Comparison of ENCODE assay signal across 5 cellular contexts in genomic region chr10:108363566-108363965, GRCh38.
"Had no signal": no experiment of that assay in that cellular context is flagged by ENCODE, and none has a peak within 500 bp of the region (broad histone marks: within the 10 kb centered on the region; RNA-seq: fewer than 3 reads in every experiment).

No MANE protein-coding gene starts in this region.

- H3K9me3 Mint-ChIP-seq: GM23338, H9, IgD-negative memory B cell had no signal

- H3K4me3 Mint-ChIP-seq: GM23338, H9, IgD-negative memory B cell had no signal

- H3K27ac Mint-ChIP-seq: GM23338, H9, IgD-negative memory B cell had no signal

- DNase-seq: H9, HCEC 1CT, KBM-7 had no signal

- H3K27me3 Mint-ChIP-seq: IgD-negative memory B cell had no signal

- H3K4me1 Mint-ChIP-seq: GM23338, H9 had no signal

- ATAC-seq: GM23338 had no signal

- H3K36me3 Mint-ChIP-seq: IgD-negative memory B cell had no signal
